ENCODE assay signal across 15 cellular contexts in genomic region chrX:39766085-39766726, GRCh38.
DNase-seq lines count a peak whose midpoint lies in the region; ATAC-seq and TF ChIP-seq lines count a peak whose summit lies in the region.
"Had no signal": no experiment of that assay in that cellular context is flagged by ENCODE, and none has a peak within 500 bp of the region (broad histone marks: within the 10 kb centered on the region; RNA-seq: fewer than 3 reads in every experiment).

No MANE protein-coding gene starts in this region.

- H3F3A ChIP-seq in Loucy (ENCODE audit: low read depth) (peaks cover 3% of the 10 kb centered on the region), MM.1S (ENCODE audit: insufficient read depth, low read length) (no peaks in the 10 kb centered on the region)

- H3K4me3 Mint-ChIP-seq in CD4-positive, alpha-beta memory T cell = peak overlapping the region in 7 of 8 donors; percentile 2 to 70 (median 60)
- H3K4me3 Mint-ChIP-seq in activated T-helper 2 cell treated with anti-CD3 and anti-CD28 coated beads, Interferon-gamma antibody, Interleukin-2, Interleukin-4, amounts not matched to agents 10 μg/mL and 5 μg/mL and 100 μg/mL, durations not matched to agents 14 hours and 24 hours and 36 hours (ENCODE audit: low read depth) = peak overlapping the region; percentile 52
- H3K4me3 Mint-ChIP-seq: dendritic cell treated with granulocyte-macrophage colony-stimulating factor and Interleukin-4, amounts not matched to agents 40 ng/mL and 50 ng/mL, for 4 days had no signal

- peak overlapping the region in 1 of 2 donors; percentile 22 for H3K4me3 ChIP-seq in CD4-positive, alpha-beta memory T cell (ENCODE audit: low read length in 2 of 2)
- H3K4me3 ChIP-seq in Loucy (ENCODE audit: low read length, poor library complexity, severe bottlenecking) = peak overlapping the region; percentile 39
- H3K4me3 ChIP-seq in dorsolateral prefrontal cortex = no peak overlapping the region
- H3K4me3 ChIP-seq in MM.1S (ENCODE audit: low read length) = no peak overlapping the region

- no peaks in the 10 kb centered on the region for H3K27me3 Mint-ChIP-seq in CD4-positive, alpha-beta memory T cell
- H3K27me3 Mint-ChIP-seq in activated T-helper 2 cell treated with anti-CD3 and anti-CD28 coated beads, Interferon-gamma antibody, Interleukin-2, Interleukin-4, amounts not matched to agents 10 μg/mL and 5 μg/mL and 100 μg/mL, durations not matched to agents 14 hours and 24 hours and 36 hours (ENCODE audit: low read depth) = no peaks in the 10 kb centered on the region

- H3K27me3 ChIP-seq in CD4-positive, alpha-beta memory T cell (ENCODE audit: insufficient read depth, low read length) = no peaks in the 10 kb centered on the region
- H3K27me3 ChIP-seq in Loucy (ENCODE audit: insufficient read depth, low read length, poor library complexity, severe bottlenecking) (no peaks in the 10 kb centered on the region), dorsolateral prefrontal cortex (peaks cover 0 to 60% (median 19%) of the 10 kb centered on the region in 45 donors), MM.1S (replicated peaks; ENCODE audit: insufficient read depth, low read length) (no peaks in the 10 kb centered on the region)
- H3K27me3 ChIP-seq: foreskin keratinocyte had no signal

- H3K4me2 ChIP-seq in Loucy (ENCODE audit: low read depth, low read length, poor library complexity, severe bottlenecking) (peak overlapping the region; percentile 67), MM.1S (ENCODE audit: low read depth, low read length) (no peak overlapping the region)

- ATAC-seq in left colon = peak; percentile 68
- ATAC-seq in GM19395 (IDR thresholded peaks at IDR 0.05; ENCODE audit: unreplicated experiment) = no peak
- ATAC-seq: foreskin keratinocyte had no signal

- H4K20me1 ChIP-seq in Loucy (ENCODE audit: insufficient read depth, low read length, poor library complexity, severe bottlenecking) (no peaks in the 10 kb centered on the region), MM.1S (ENCODE audit: insufficient read depth, low read length) (no peaks in the 10 kb centered on the region)

- H3K27ac Mint-ChIP-seq in CD4-positive, alpha-beta memory T cell = peak overlapping the region; percentile 85 to 97 (median 94)
- peak overlapping the region; percentile 95 for H3K27ac Mint-ChIP-seq in activated T-helper 2 cell treated with anti-CD3 and anti-CD28 coated beads, Interferon-gamma antibody, Interleukin-2, Interleukin-4, amounts not matched to agents 10 μg/mL and 5 μg/mL and 100 μg/mL, durations not matched to agents 14 hours and 24 hours and 36 hours
- H3K27ac Mint-ChIP-seq: dendritic cell treated with granulocyte-macrophage colony-stimulating factor and Interleukin-4, amounts not matched to agents 40 ng/mL and 50 ng/mL, for 4 days had no signal

- intact Hi-C loops in CD4-positive, alpha-beta memory T cell (cut with micrococcal nuclease) = no loop called here
- intact Hi-C loops in activated T-helper 2 cell treated with anti-CD3 and anti-CD28 coated beads, Interferon-gamma antibody, Interleukin-2, Interleukin-4, amounts not matched to agents 10 μg/mL and 5 μg/mL and 100 μg/mL, durations not matched to agents 14 hours and 24 hours and 36 hours (cut with micrococcal nuclease) = loop anchor here (1.0 to 2.0 kb wide), 2 partner anchors 8 to 331 kb away; partner anchors contain the start of gene BCOR
- intact Hi-C loops in left colon (cut with DNase I, micrococcal nuclease) = no loop called here
- intact Hi-C loops in dorsolateral prefrontal cortex (cut with DNase I) = no loop called here

- no peaks in the 10 kb centered on the region for H3K9me2 ChIP-seq in Loucy (replicated peaks; ENCODE audit: low read depth, low read length)
- H3K9me2 ChIP-seq in MM.1S (replicated peaks; ENCODE audit: insufficient read depth, low read length) = no peaks in the 10 kb centered on the region

- H3K79me2 ChIP-seq in Loucy (ENCODE audit: insufficient read depth, low read length) = no peaks in the 10 kb centered on the region
- H3K79me2 ChIP-seq in MM.1S (ENCODE audit: low read length) = no peaks in the 10 kb centered on the region

- H2AFZ ChIP-seq in Loucy (ENCODE audit: low read length) (peak overlapping the region; percentile 49; the same call in 1 of the 2 replicates), MM.1S (ENCODE audit: low read length) (no peak overlapping the region)

- no peak for TF ChIP-seq CTCF in Loucy (conservative IDR thresholded peaks at IDR 0.05; ENCODE audit: low read length)
- no peak for TF ChIP-seq CTCF in dorsolateral prefrontal cortex (IDR thresholded peaks at IDR 0.05 in 54 of 56, conservative IDR thresholded peaks at IDR 0.05 in 2 of 56; ENCODE audit: low read depth in 1 of 56, partially characterized antibody in 56 of 56)
- TF ChIP-seq CTCF in MM.1S (IDR thresholded peaks at IDR 0.05; ENCODE audit: low read length) = no peak
- no peak for TF ChIP-seq CTCF in GM13977 (IDR thresholded peaks at IDR 0.05; ENCODE audit: extremely low read depth, insufficient read depth, missing control alignments)

- CTCF ChIA-PET in CD4-positive, alpha-beta memory T cell (lab: Charles Lee; ENCODE audit: partially characterized antibody) = no interaction called here

- no peaks in the 10 kb centered on the region for H3K9me3 Mint-ChIP-seq in CD4-positive, alpha-beta memory T cell
- H3K9me3 Mint-ChIP-seq in activated T-helper 2 cell treated with anti-CD3 and anti-CD28 coated beads, Interferon-gamma antibody, Interleukin-2, Interleukin-4, amounts not matched to agents 10 μg/mL and 5 μg/mL and 100 μg/mL, durations not matched to agents 14 hours and 24 hours and 36 hours = peaks cover 4% of the 10 kb centered on the region
- H3K9me3 Mint-ChIP-seq: dendritic cell treated with granulocyte-macrophage colony-stimulating factor and Interleukin-4, amounts not matched to agents 40 ng/mL and 50 ng/mL, for 4 days had no signal

- H3K9me3 ChIP-seq in CD4-positive, alpha-beta memory T cell (ENCODE audit: control insufficient read depth in 1 of 2, low read length in 2 of 2) = no peaks in the 10 kb centered on the region
- no peaks in the 10 kb centered on the region for H3K9me3 ChIP-seq in Loucy (ENCODE audit: insufficient read depth, low read depth, low read length)
- H3K9me3 ChIP-seq in MM.1S (replicated peaks; ENCODE audit: insufficient read depth, low read length) = no peaks in the 10 kb centered on the region

- peaks cover 15 to 42% (median 23%) of the 10 kb centered on the region in 4 donors for H3K4me1 Mint-ChIP-seq in CD4-positive, alpha-beta memory T cell
- peaks cover 39% of the 10 kb centered on the region for H3K4me1 Mint-ChIP-seq in activated T-helper 2 cell treated with anti-CD3 and anti-CD28 coated beads, Interferon-gamma antibody, Interleukin-2, Interleukin-4, amounts not matched to agents 10 μg/mL and 5 μg/mL and 100 μg/mL, durations not matched to agents 14 hours and 24 hours and 36 hours (ENCODE audit: low read depth)

- peak overlapping the region; percentile 50 for H3K27ac ChIP-seq in CD4-positive, alpha-beta memory T cell (ENCODE audit: low read depth, low read length)
- H3K27ac ChIP-seq in dorsolateral prefrontal cortex (no peak overlapping the region), MM.1S (ENCODE audit: low read length) (no peak overlapping the region)
- H3K27ac ChIP-seq: foreskin keratinocyte had no signal

- H3K9ac ChIP-seq in Loucy (ENCODE audit: low read depth, low read length, poor library complexity, severe bottlenecking) (peak overlapping the region; percentile 43), MM.1S (ENCODE audit: low read length) (no peak overlapping the region)

- peak; percentile 48 to 66 (median 58) for DNase-seq in CD4-positive, alpha-beta memory T cell
- DNase-seq in activated T-helper 2 cell treated with anti-CD3 and anti-CD28 coated beads, Interferon-gamma antibody, Interleukin-2, Interleukin-4, amounts not matched to agents 10 μg/mL and 5 μg/mL and 100 μg/mL, durations not matched to agents 14 hours and 24 hours and 36 hours (ENCODE audit: low spot score) = peak; percentile 31
- DNase-seq in left colon (no peak), dorsolateral prefrontal cortex (no peak), MM.1S (no peak), GM13977 (ENCODE audit: low spot score) (no peak)
- DNase-seq: amniotic stem cell, foreskin keratinocyte, GDM1, NCI-H187 treated with DMSO at 0.1 percent for 48 hours, retina, SIG-M5 had no signal

- in situ Hi-C loops in GM13977 (cut with MboI; ENCODE audit: low pct_unique_long_range_greater_than_20kb, low sequenced_read_pairs, unreplicated experiment) = no loop called here

- peaks cover 32% of the 10 kb centered on the region for H3K4me1 ChIP-seq in CD4-positive, alpha-beta memory T cell (ENCODE audit: insufficient read depth, low read length)
- H3K4me1 ChIP-seq in Loucy (ENCODE audit: insufficient read depth, low read length, poor library complexity, severe bottlenecking) = peaks cover 36% of the 10 kb centered on the region
- H3K4me1 ChIP-seq in MM.1S (ENCODE audit: low read length) = no peaks in the 10 kb centered on the region
- H3K4me1 ChIP-seq: foreskin keratinocyte had no signal

- H3K36me3 ChIP-seq in CD4-positive, alpha-beta memory T cell (ENCODE audit: insufficient read depth, low read length) = no peaks in the 10 kb centered on the region
- H3K36me3 ChIP-seq in Loucy (ENCODE audit: insufficient read depth, low read length) (no peaks in the 10 kb centered on the region), MM.1S (replicated peaks; ENCODE audit: insufficient read depth, low read length) (no peaks in the 10 kb centered on the region)

- POLR2A ChIA-PET in CD4-positive, alpha-beta memory T cell (lab: Charles Lee; ENCODE audit: partially characterized antibody) = interaction anchor here (0.8 to 1.7 kb wide), 7 partner anchors 8 to 410 kb away, joined by 3 to 6 read pairs (median 4); no protein-coding TSS in a partner anchor

- no peaks in the 10 kb centered on the region for H3K36me3 Mint-ChIP-seq in CD4-positive, alpha-beta memory T cell
- no peaks in the 10 kb centered on the region for H3K36me3 Mint-ChIP-seq in activated T-helper 2 cell treated with anti-CD3 and anti-CD28 coated beads, Interferon-gamma antibody, Interleukin-2, Interleukin-4, amounts not matched to agents 10 μg/mL and 5 μg/mL and 100 μg/mL, durations not matched to agents 14 hours and 24 hours and 36 hours (ENCODE audit: low read depth)

Comparison
In these comparisons a context has a peak if more than half of its experiments do, and no peak if none do; other contexts are left out.
1. DNase-seq: peak in CD4-positive, alpha-beta memory T cell (5 of 5) and activated T-helper 2 cell treated with anti-CD3 and anti-CD28 coated beads, Interferon-gamma antibody, Interleukin-2, Interleukin-4, amounts not matched to agents 10 μg/mL and 5 μg/mL and 100 μg/mL, durations not matched to agents 14 hours and 24 hours and 36 hours (single experiment); none in left colon (0 of 2), dorsolateral prefrontal cortex (0 of 10), MM.1S (single experiment) and GM13977 (single experiment).